Comparison of ENCODE assay signal across 25 cellular contexts in genomic region chr3:164879201-164879600, GRCh38.
DNase-seq lines count a peak whose midpoint lies in the region; ATAC-seq, FAIRE-seq and TF ChIP-seq lines count a peak whose summit lies in the region.
"Had no signal": no experiment of that assay in that cellular context is flagged by ENCODE, and none has a peak within 500 bp of the region (broad histone marks: within the 10 kb centered on the region; RNA-seq: fewer than 3 reads in every experiment).

No MANE protein-coding gene starts in this region.

- no peak for ATAC-seq in SK-N-SH treated with all-trans-retinoic acid at 6 μM for 48 hours
- ATAC-seq: psoas muscle had no signal

- no peaks in the 10 kb centered on the region for H3K27me3 ChIP-seq in small intestine (ENCODE audit: control insufficient read depth in 2 of 2, insufficient read depth in 2 of 2, low read length in 2 of 2)
- H3K27me3 ChIP-seq: BLaER1, neutrophil had no signal

- H3K4me3 ChIP-seq in small intestine (ENCODE audit: low read depth in 1 of 2, low read length in 2 of 2), result no peak overlapping the region
- H3K4me3 ChIP-seq: BLaER1, PC-9, psoas muscle had no signal

- no peak overlapping the region for H3K27ac ChIP-seq in small intestine (ENCODE audit: low read depth in 1 of 2, low read length in 1 of 2)
- H3K27ac ChIP-seq: BLaER1, neutrophil, PC-9, psoas muscle had no signal

- FAIRE-seq in small intestine (lab: Jason Lieb, UNC), result no peak

- DNase-seq in NCI-H524 (lab: John Stamatoyannopoulos, UW), result peak; percentile 58 to 61
- DNase-seq in NCI-H524 treated with DMSO at 0.1 percent for 48 hours (lab: John Stamatoyannopoulos, UW), result no peak
- DNase-seq in SK-N-DZ (ENCODE audit: low spot score), result peak; percentile 10
- peak; percentile 73 for DNase-seq in left kidney (ENCODE audit: low read depth, low spot score)
- no peak for DNase-seq in small intestine
- DNase-seq in activated CD4-positive, alpha-beta T cell treated with anti-CD3 and anti-CD28 coated beads for 4 hours, result no peak
- no peak for DNase-seq in COLO668 (lab: John Stamatoyannopoulos, UW; ENCODE audit: unreplicated experiment)
- DNase-seq: activated CD4-positive, alpha-beta memory T cell treated with anti-CD3 and anti-CD28 coated beads for 36 hours; activated effector memory CD4-positive, alpha-beta T cell treated with anti-CD3 and anti-CD28 coated beads, Interleukin-2, amount 50 U/mL, for 16 hours; Caco-2; cerebellar nuclear complex; DND-41; IMR-90; mammary epithelial cell; NCI-H1092 treated with DMSO at 0.1 percent for 48 hours; NCI-H2029 treated with DMSO at 0.1 percent for 48 hours; NCI-H774; PC-9; psoas muscle; Right ventricle myocardium superior; SW 1271; T1000 had no signal

- H3K9me3 ChIP-seq in small intestine (ENCODE audit: control insufficient read depth, low read depth), result no peaks in the 10 kb centered on the region
- H3K9me3 ChIP-seq: BLaER1, Caco-2, neutrophil, psoas muscle had no signal

- no peaks in the 10 kb centered on the region for H3K4me1 ChIP-seq in small intestine (ENCODE audit: control insufficient read depth in 2 of 2, insufficient read depth in 1 of 2, low read depth in 1 of 2, low read length in 1 of 2)
- H3K4me1 ChIP-seq: BLaER1, Caco-2, psoas muscle had no signal

- no peaks in the 10 kb centered on the region for H3K36me3 ChIP-seq in small intestine (ENCODE audit: control insufficient read depth in 2 of 2, insufficient read depth in 2 of 2, low read length in 2 of 2)
- H3K36me3 ChIP-seq: BLaER1, neutrophil had no signal

- WGBS in small intestine, 3 donors, result 37 to 66% (median 48%) methylated on average over 4 of the region's 4 CpGs

TF ChIP-seq in SK-N-SH treated with all-trans-retinoic acid at 6 μM for 48 hours, 23 proteins besides CTCF, POLR2A, EP300 and RAD21:
- TF ChIP-seq ZFP3 (CRISPR knock-in tag; IDR thresholded peaks at IDR 0.05) (no peak), BACH2 (CRISPR knock-in tag; IDR thresholded peaks at IDR 0.05; ENCODE audit: borderline replicate concordance) (no peak), ESRRG (CRISPR knock-in tag; IDR thresholded peaks at IDR 0.05) (no peak), CREB5 (CRISPR knock-in tag; IDR thresholded peaks at IDR 0.05; ENCODE audit: low read depth) (no peak), ZC3H10 (CRISPR knock-in tag; IDR thresholded peaks at IDR 0.05) (no peak)

Comparison
In these comparisons a context has a peak if more than half of its experiments do, and no peak if none do; other contexts are left out.
1. DNase-seq: peak in NCI-H524 (2 of 2), SK-N-DZ (single experiment) and left kidney (single experiment); none in NCI-H524 treated with DMSO at 0.1 percent for 48 hours (single experiment), small intestine (single experiment), activated CD4-positive, alpha-beta T cell treated with anti-CD3 and anti-CD28 coated beads for 4 hours (0 of 2) and COLO668 (single experiment).